25 cellular contexts compared by ENCODE assay signal in the genomic region with DNA sequence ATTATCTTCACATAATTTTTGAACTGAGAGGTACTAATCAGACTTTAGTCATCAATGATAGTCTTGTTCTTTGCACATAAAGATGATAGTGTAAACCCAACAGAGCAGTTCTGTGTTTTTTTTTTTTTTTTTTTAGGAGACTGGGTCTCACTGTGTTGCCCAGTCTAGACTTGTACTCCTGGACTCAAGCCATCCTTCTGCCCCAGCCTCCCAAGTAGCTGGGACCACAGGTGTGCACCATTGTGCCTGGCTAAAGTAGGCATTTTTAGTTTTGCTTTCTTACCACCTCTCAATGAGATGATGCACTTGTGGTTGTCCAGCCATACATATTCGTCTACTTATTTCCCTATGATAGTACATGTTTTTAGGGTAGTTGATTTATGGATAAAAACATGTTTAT.
"Had no signal": no experiment of that assay in that cellular context is flagged by ENCODE, and none has a peak within 500 bp of the region (broad histone marks: within the 10 kb centered on the region; RNA-seq: fewer than 3 reads in every experiment).

No MANE protein-coding gene starts in this region.

- H3K4me3 Mint-ChIP-seq: mesothelial cell of epicardium, naive B cell had no signal

- H3K36me3 Mint-ChIP-seq: naive B cell had no signal

- H3K27me3 Mint-ChIP-seq: naive B cell had no signal

- DNase-seq: dermis blood vessel endothelial cell; dorsolateral prefrontal cortex; effector CD4-positive, alpha-beta T cell; effector memory CD4-positive, alpha-beta T cell; foreskin keratinocyte; glutamatergic neuron; head of caudate nucleus; heart right ventricle; hippocampal formation; left cardiac atrium; left lung; left ventricle myocardium superior; lower lobe of right lung; mesenchymal stem cell; mucosa of descending colon; naive B cell had no signal

- H3K27ac Mint-ChIP-seq: mesothelial cell of epicardium, naive B cell had no signal

- ATAC-seq: foreskin keratinocyte, gastroesophageal sphincter, heart right ventricle, left cardiac atrium, left lung, left ventricle myocardium superior, lower lobe of right lung, mucosa of descending colon had no signal

- H3K27ac ChIP-seq: coronary artery, dorsolateral prefrontal cortex, esophagus muscularis mucosa, foreskin keratinocyte, gastroesophageal sphincter, heart right ventricle, left lung, lower lobe of right lung had no signal

- FAIRE-seq: colon, endothelial cell of umbilical vein, frontal cortex, islet of Langerhans, keratinocyte had no signal

- H3K9me3 Mint-ChIP-seq: mesothelial cell of epicardium, naive B cell had no signal
